14 cellular contexts compared by ENCODE assay signal in genomic region chr6:31587791-31588777, GRCh38. TPM values are rescaled to one million over a fixed set of nuclear protein-coding genes. Genes with fewer than 3 reads are reported as not detected.
DNase-seq lines count a peak whose midpoint lies in the region; ATAC-seq lines count a peak whose summit lies in the region.
"Had no signal": no experiment of that assay in that cellular context is flagged by ENCODE, and none has a peak within 500 bp of the region (broad histone marks: within the 10 kb centered on the region; RNA-seq: fewer than 3 reads in every experiment).

No MANE protein-coding gene starts in this region.

- H3K4me3 Mint-ChIP-seq in activated T-cell treated with anti-CD3 and anti-CD28 coated beads, Interleukin-2, amount 50 U/mL, for 24 hours: peak overlapping the region; percentile 74
- peak overlapping the region; percentile 97 for H3K4me3 Mint-ChIP-seq in T-helper 1 cell treated with Interleukin-12 subunit alpha and Interleukin-12 subunit beta and Interleukin-4 antibody, amounts not matched to agents 30 μg/mL and 1 μg/mL, for 36 hours
- H3K4me3 Mint-ChIP-seq in immature natural killer cell: peak overlapping the region; percentile 56 to 83 (median 80)

- no peaks in the 10 kb centered on the region for H3K9me3 Mint-ChIP-seq in activated T-cell treated with anti-CD3 and anti-CD28 coated beads, Interleukin-2, amount 50 U/mL, for 24 hours
- no peaks in the 10 kb centered on the region for H3K9me3 Mint-ChIP-seq in T-helper 1 cell treated with Interleukin-12 subunit alpha and Interleukin-12 subunit beta and Interleukin-4 antibody, amounts not matched to agents 30 μg/mL and 1 μg/mL, for 36 hours
- H3K9me3 Mint-ChIP-seq in immature natural killer cell: no peaks in the 10 kb centered on the region

- DNase-seq in activated T-cell treated with anti-CD3 and anti-CD28 coated beads, Interleukin-2, amount 50 U/mL, for 24 hours: peak; percentile 60
- DNase-seq in activated T-cell treated with anti-CD3 and anti-CD28 coated beads, Interleukin-2, amount 50 U/mL, for 1 hour: no peak
- DNase-seq in immature natural killer cell: no peak
- no peak for DNase-seq in left colon
- no peak for DNase-seq in stimulated activated CD4-positive, alpha-beta T cell treated with anti-CD3 and anti-CD28 coated beads, Interleukin-4, amount 100 ng/mL, for 24 hours
- DNase-seq: NCI-H1694; stimulated activated CD4-positive, alpha-beta T cell treated with anti-CD3 and anti-CD28 coated beads, Interleukin-1b, Interleukin-23, amount 100 ng/mL, for 48 hours; stomach had no signal

- H3K4me3 ChIP-seq in thymus (ENCODE audit: low read length): peak overlapping the region; percentile 22

- no peaks in the 10 kb centered on the region for H3K27me3 Mint-ChIP-seq in activated T-cell treated with anti-CD3 and anti-CD28 coated beads, Interleukin-2, amount 50 U/mL, for 24 hours
- H3K27me3 Mint-ChIP-seq in T-helper 1 cell treated with Interleukin-12 subunit alpha and Interleukin-12 subunit beta and Interleukin-4 antibody, amounts not matched to agents 30 μg/mL and 1 μg/mL, for 36 hours (ENCODE audit: low read depth): no peaks in the 10 kb centered on the region
- H3K27me3 Mint-ChIP-seq in immature natural killer cell (ENCODE audit: low read depth in 3 of 3): peaks cover 6 to 12% (median 9%) of the 10 kb centered on the region in 3 donors

- H3K27me3 ChIP-seq in thymus (ENCODE audit: control insufficient read depth, insufficient read depth): no peaks in the 10 kb centered on the region

- 43% methylated on average over 12 of the region's 12 CpGs for WGBS in thymus

- H3K27ac ChIP-seq in thymus (ENCODE audit: low read depth): peak overlapping the region; percentile 68

- H3K4me1 Mint-ChIP-seq in activated T-cell treated with anti-CD3 and anti-CD28 coated beads, Interleukin-2, amount 50 U/mL, for 24 hours (ENCODE audit: low read depth): peaks cover 74% of the 10 kb centered on the region
- H3K4me1 Mint-ChIP-seq in T-helper 1 cell treated with Interleukin-12 subunit alpha and Interleukin-12 subunit beta and Interleukin-4 antibody, amounts not matched to agents 30 μg/mL and 1 μg/mL, for 36 hours (ENCODE audit: low read depth): peaks cover 37% of the 10 kb centered on the region
- H3K4me1 Mint-ChIP-seq in immature natural killer cell: peaks cover 80 to 85% of the 10 kb centered on the region in 2 donors

- H3K36me3 Mint-ChIP-seq in activated T-cell treated with anti-CD3 and anti-CD28 coated beads, Interleukin-2, amount 50 U/mL, for 24 hours (ENCODE audit: low read depth): peaks cover 2% of the 10 kb centered on the region
- H3K36me3 Mint-ChIP-seq in T-helper 1 cell treated with Interleukin-12 subunit alpha and Interleukin-12 subunit beta and Interleukin-4 antibody, amounts not matched to agents 30 μg/mL and 1 μg/mL, for 36 hours (ENCODE audit: low read depth): peaks cover 18% of the 10 kb centered on the region
- H3K36me3 Mint-ChIP-seq in immature natural killer cell: peaks cover 5 to 18% (median 16%) of the 10 kb centered on the region in 3 donors

- H3K4me1 ChIP-seq in thymus (ENCODE audit: control insufficient read depth, insufficient read depth, low read length): peaks cover 49% of the 10 kb centered on the region

- no peaks in the 10 kb centered on the region for H3K36me3 ChIP-seq in thymus (ENCODE audit: control insufficient read depth, insufficient read depth)
- H3K36me3 ChIP-seq: stomach had no signal

- no peaks in the 10 kb centered on the region for H3K9me3 ChIP-seq in thymus (ENCODE audit: control insufficient read depth)
- H3K9me3 ChIP-seq: stomach had no signal

- intact Hi-C loops in left colon (cut with DNase I, micrococcal nuclease): no loop called here

- no peak for ATAC-seq in left colon
- ATAC-seq in GM18519 (IDR thresholded peaks at IDR 0.05; ENCODE audit: low FRiP score, unreplicated experiment): no peak

- H3K27ac Mint-ChIP-seq in activated T-cell treated with anti-CD3 and anti-CD28 coated beads, Interleukin-2, amount 50 U/mL, for 24 hours: peak overlapping the region; percentile 94
- peak overlapping the region; percentile 97 for H3K27ac Mint-ChIP-seq in T-helper 1 cell treated with Interleukin-12 subunit alpha and Interleukin-12 subunit beta and Interleukin-4 antibody, amounts not matched to agents 30 μg/mL and 1 μg/mL, for 36 hours
- H3K27ac Mint-ChIP-seq in immature natural killer cell: peak overlapping the region; percentile 89 to 91 (median 91)

RNA-seq across cellular contexts. Expression of gene LST1, which starts 2.0 kb away (rescaled TPM):
- polyA plus RNA-seq in immature natural killer cell (10 to 100 TPM; 20.3 to 44.8 (median 42.3) TPM), thymus (32.4 TPM)
- total RNA-seq in left colon: 1 to 10 TPM; 2.4 to 5.8 TPM
- total RNA-seq: fibroblast of lung had no signal
- polyA plus RNA-seq: fibroblast of lung had no signal

RNA-seq across cellular contexts. Expression of gene NCR3, which starts 4.7 kb away (rescaled TPM):
- polyA plus RNA-seq in immature natural killer cell (100 to 1,000 TPM; 393 to 414 (median 409) TPM), thymus (2.4 TPM)
- total RNA-seq in left colon: 1 to 10 TPM in 1 of 2 donors, not detected in 1; 1.1 TPM
- total RNA-seq: cardiac septum, fibroblast of lung, posterior vena cava, stomach had no signal
- polyA plus RNA-seq: fibroblast of lung had no signal

RNA-seq across cellular contexts. Expression of gene LTB, which starts 5.9 kb away (rescaled TPM):
- 100 to 1,000 TPM; 132 to 137 (median 133) TPM for polyA plus RNA-seq in immature natural killer cell
- 128 TPM for polyA plus RNA-seq in thymus
- total RNA-seq in left colon: 1 to 10 TPM in 1 of 2 donors, under 1 TPM in 1; 0.70 to 3.0 TPM
- total RNA-seq: fibroblast of lung had no signal
- polyA plus RNA-seq: fibroblast of lung had no signal

RNA-seq across cellular contexts. Expression of gene TNF, which starts 12.7 kb away (rescaled TPM):
- polyA plus RNA-seq in immature natural killer cell (1 to 10 TPM; 2.1 to 5.9 (median 5.6) TPM), thymus (1.4 TPM)
- total RNA-seq in left colon: 1 to 10 TPM in 1 of 2 donors, under 1 TPM in 1; 0.27 to 1.4 TPM
- total RNA-seq: fibroblast of lung had no signal
- polyA plus RNA-seq: fibroblast of lung had no signal

RNA-seq across cellular contexts. Expression of gene LTA, which starts 16.0 kb away (rescaled TPM):
- polyA plus RNA-seq in immature natural killer cell: 1 to 10 TPM; 1.4 to 6.6 (median 3.1) TPM
- polyA plus RNA-seq in thymus: 2.2 TPM
- total RNA-seq in left colon: under 1 TPM in 1 of 2 donors, not detected in 1; 0.36 TPM
- total RNA-seq: cardiac septum, fibroblast of lung, posterior vena cava, stomach had no signal
- polyA plus RNA-seq: fibroblast of lung had no signal

Comparison
In these comparisons a context has a peak if more than half of its experiments do, and no peak if none do; other contexts are left out.
1. RNA of gene NCR3, which starts 4.7 kb away (polyA plus RNA-seq): 393 to 414 TPM in immature natural killer cell; 2.4 TPM in thymus (single experiment); every median in the first group is over 100 times any median in the second.
2. Peak in every context shown above with its lines, with median percentiles within 50 percentile points of each other: H3K27ac Mint-ChIP-seq and H3K4me3 Mint-ChIP-seq.